In the genomic region with DNA sequence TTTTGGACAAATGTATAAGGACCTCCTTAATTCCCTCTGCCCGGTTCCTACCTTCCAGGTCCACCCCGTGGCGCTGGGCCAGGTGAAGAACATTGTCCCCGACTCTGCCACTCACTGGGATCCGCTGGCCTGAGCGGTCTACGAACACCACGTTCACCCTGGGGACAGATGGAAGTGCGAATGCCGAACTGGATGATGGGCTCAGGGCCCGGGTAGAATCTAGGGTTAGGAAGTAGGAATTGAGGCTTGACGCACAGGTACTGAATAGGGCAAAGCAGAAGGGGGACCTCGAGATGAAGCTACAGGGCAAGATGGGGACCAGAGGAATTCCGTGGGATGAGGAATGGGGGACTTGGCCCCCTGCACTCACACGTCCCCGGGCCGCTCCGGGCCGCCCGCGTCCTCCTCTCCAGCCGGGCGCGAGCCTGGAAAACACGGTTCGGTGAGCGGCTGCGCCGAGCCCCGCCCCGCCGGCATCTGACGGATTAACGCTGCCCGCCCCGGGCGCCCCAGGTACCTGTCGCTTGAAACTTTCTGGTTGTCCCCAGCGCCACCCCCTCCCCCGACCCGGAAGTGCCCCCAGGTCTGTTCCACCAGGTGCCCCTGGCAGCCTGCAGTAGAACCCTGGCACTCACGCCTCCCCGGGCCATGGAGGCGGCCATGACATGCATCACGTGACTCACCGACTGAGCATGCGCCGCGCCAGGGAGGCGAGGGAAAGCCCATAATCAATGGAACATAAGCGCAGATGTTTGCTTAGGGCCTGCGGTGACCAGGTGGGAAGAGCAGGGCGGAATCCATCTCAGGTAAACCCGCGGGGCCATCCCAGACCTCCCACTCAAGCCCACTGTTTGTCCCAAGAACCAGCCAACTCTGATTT, we compare ENCODE assay signal across 8 cellular contexts. TPM values are rescaled to one million over a fixed set of nuclear protein-coding genes. Genes with fewer than 3 reads are reported as not detected.
DNase-seq lines count a peak whose midpoint lies in the region; ATAC-seq, FAIRE-seq and TF ChIP-seq lines count a peak whose summit lies in the region.

A gene (minus strand): TSS at position 681 of the 880 bp plus-strand sequence. CDS start 19 bp downstream, at position 662.

- TF ChIP-seq EP300 in HepG2 (IDR thresholded peaks at IDR 0.05; ENCODE audit: low read depth in 2 of 2, low read length in 2 of 2) (no peak), HepG2 (CRISPR knock-in tag; IDR thresholded peaks at IDR 0.05; ENCODE audit: borderline replicate concordance) (no peak; the same call in 1 of the 2 replicates)

- peak within 1 kb of the TSS; percentile 88 for H3K4me3 Mint-ChIP-seq in dendritic cell treated with granulocyte-macrophage colony-stimulating factor and Interleukin-4, amounts not matched to agents 40 ng/mL and 50 ng/mL, for 4 days

- ATAC-seq in HG03354 (IDR thresholded peaks at IDR 0.05; ENCODE audit: poor library complexity, severe bottlenecking, unreplicated experiment) (peak; percentile 80), HepG2 (peak; percentile 85), GM21526 (IDR thresholded peaks at IDR 0.05; ENCODE audit: low FRiP score, unreplicated experiment) (no peak)

- H2AFZ ChIP-seq in HepG2 (ENCODE audit: low read length), result peak within 1 kb of the TSS; percentile 88

- H3K9ac ChIP-seq in HepG2 (ENCODE audit: insufficient read depth, low read depth, low read length), result peak within 1 kb of the TSS; percentile 82

- H3K27me3 Mint-ChIP-seq in dendritic cell treated with granulocyte-macrophage colony-stimulating factor and Interleukin-4, amounts not matched to agents 40 ng/mL and 50 ng/mL, for 4 days, result no peaks in the 10 kb centered on the region

- no peak for TF ChIP-seq CTCF in HepG2 (CRISPR knock-in tag; IDR thresholded peaks at IDR 0.05)

- no peaks in the 10 kb centered on the region; the same call in 1 of the 2 replicates for H4K20me1 ChIP-seq in HepG2 (ENCODE audit: insufficient read depth, low read length)

- no peaks in the 10 kb centered on the region for H3K9me3 Mint-ChIP-seq in dendritic cell treated with granulocyte-macrophage colony-stimulating factor and Interleukin-4, amounts not matched to agents 40 ng/mL and 50 ng/mL, for 4 days

- peaks cover 20% of the 10 kb centered on the region for H3K4me1 Mint-ChIP-seq in dendritic cell treated with granulocyte-macrophage colony-stimulating factor and Interleukin-4, amounts not matched to agents 40 ng/mL and 50 ng/mL, for 4 days (ENCODE audit: low read depth)

- H3K79me2 ChIP-seq in HepG2 (ENCODE audit: insufficient read depth, low read length), result peaks cover 5% of the 10 kb centered on the region

- peak; percentile 93 for TF ChIP-seq POLR2A in GM12891 (IDR thresholded peaks at IDR 0.05; ENCODE audit: low read depth, low read length)
- TF ChIP-seq POLR2A in HepG2 (IDR thresholded peaks at IDR 0.05; ENCODE audit: insufficient read depth in 1 of 2, low read depth in 2 of 2, low read length in 2 of 2), result peak; percentile 59 to 87

- TSS peak; percentile 48 for BruUV-seq in HepG2 (replicated peaks; lab: Mats Ljungman, UMichigan)

- intact Hi-C loops in dendritic cell treated with granulocyte-macrophage colony-stimulating factor and Interleukin-4, amounts not matched to agents 40 ng/mL and 50 ng/mL, for 4 days (cut with micrococcal nuclease), result no loop called here
- intact Hi-C loops in HepG2 (cut with micrococcal nuclease; ENCODE audit: unreplicated experiment), result no loop called here

- TF ChIP-seq RAD21 in HepG2 (CRISPR knock-in tag; IDR thresholded peaks at IDR 0.05), result peak; percentile 19

- H3K27ac Mint-ChIP-seq in dendritic cell treated with granulocyte-macrophage colony-stimulating factor and Interleukin-4, amounts not matched to agents 40 ng/mL and 50 ng/mL, for 4 days, result peak within 1 kb of the TSS; percentile 63

- H3K9me3 ChIP-seq in HepG2 (ENCODE audit: low read length), result no peaks in the 10 kb centered on the region

- H3K27ac ChIP-seq in HepG2 (ENCODE audit: extremely low read length, insufficient read depth, low read length), result peak within 1 kb of the TSS; percentile 61

- FAIRE-seq in GM12891 (lab: Jason Lieb, UNC), result peak; percentile 96
- peak; percentile 42 for FAIRE-seq in HepG2 (lab: Jason Lieb, UNC)

- peaks cover 17% of the 10 kb centered on the region for H3K4me1 ChIP-seq in HepG2 (ENCODE audit: insufficient read depth, low read length)

- H3K4me3 ChIP-seq in HepG2 (replicated peaks in 1 of 3; ENCODE audit: insufficient read depth in 1 of 3, low read depth in 2 of 3, low read length in 3 of 3), result peak within 1 kb of the TSS; percentile 62 to 91 (median 76)

- H3K4me2 ChIP-seq in HepG2 (ENCODE audit: low read depth, low read length), result peak within 1 kb of the TSS; percentile 88

- POLR2A ChIA-PET in HepG2 (lab: Yijun Ruan, JAX), result interaction anchor here (1.0 to 5.1 kb wide), 7 partner anchors 18 to 65 kb away, joined by 3 to 24 read pairs (median 3); a partner anchor contains a TSS

- DNase-seq in GM12891 (ENCODE audit: insufficient read length, low spot score) (peak; percentile 96), NCI-H526 treated with DMSO at 0.1 percent for 48 hours (lab: John Stamatoyannopoulos, UW) (peak; percentile 63), HepG2 (ENCODE audit: low spot score) (peak; percentile 83)
- DNase-seq in activated CD4-positive, alpha-beta T cell treated with anti-CD3 and anti-CD28 coated beads, Interleukin-2, amount 50 U/mL, for 1 hour, result peak; percentile 93
- peak; percentile 88 for DNase-seq in stimulated activated CD4-positive, alpha-beta T cell treated with anti-CD3 and anti-CD28 coated beads, Interleukin-2, amount 100 ng/mL, for 4 hours (ENCODE audit: low read depth)

- WGBS in HepG2 (ENCODE audit: low lambda C conversion rate), result 2% methylated on average over 33 of the region's 55 CpGs

- H3K36me3 Mint-ChIP-seq in dendritic cell treated with granulocyte-macrophage colony-stimulating factor and Interleukin-4, amounts not matched to agents 40 ng/mL and 50 ng/mL, for 4 days (ENCODE audit: low read depth), result peaks cover 71% of the 10 kb centered on the region

- CTCF ChIA-PET in HepG2 (lab: Yijun Ruan, JAX; ENCODE audit: low intra/inter-chr PET ratio, low total read pairs), result no interaction called here

- H3K27me3 ChIP-seq in HepG2 (ENCODE audit: control insufficient read depth in 1 of 2, insufficient read depth in 2 of 2, low read length in 2 of 2), result no peaks in the 10 kb centered on the region; a peak in 2 of 5 replicates

- H3K36me3 ChIP-seq in HepG2 (replicated peaks in 1 of 2; ENCODE audit: control insufficient read depth in 1 of 2, insufficient read depth in 2 of 2, low read length in 2 of 2), result peaks cover 11 to 29% of the 10 kb centered on the region in 2 experiments

- in situ Hi-C loops in HepG2 (cut with HindIII; ENCODE audit: extremely low pct_ligation_motif_present, low pct_unique_long_range_greater_than_20kb), result no loop called here

TF ChIP-seq in GM12891, 5 proteins besides CTCF, POLR2A, EP300 and RAD21:
- TF ChIP-seq SPI1 (IDR thresholded peaks at IDR 0.05; ENCODE audit: low read depth, low read length) (no peak), POU2F2 (IDR thresholded peaks at IDR 0.05; ENCODE audit: low read depth, low read length) (peak; percentile 83), TAF1 (IDR thresholded peaks at IDR 0.05; ENCODE audit: low read depth, low read length) (peak; percentile 75), PAX5 (IDR thresholded peaks at IDR 0.05; ENCODE audit: insufficient read depth, low read length, severe bottlenecking) (no peak), POLR2AphosphoS5 (IDR thresholded peaks at IDR 0.05; ENCODE audit: low read depth, low read length) (peak; percentile 96)
TF ChIP-seq in GM12891: peak in this region for 3.

TF ChIP-seq in HepG2, 621 proteins besides CTCF, POLR2A, EP300 and RAD21 (continues in another document):
- TF ChIP-seq KDM4B (CRISPR knock-in tag; IDR thresholded peaks at IDR 0.05) (peak; percentile 50; the same call in 1 of the 2 replicates), HOXA3 (CRISPR knock-in tag; IDR thresholded peaks at IDR 0.05) (peak; percentile 62; the same call in 1 of the 2 replicates), MXI1 (IDR thresholded peaks at IDR 0.05; ENCODE audit: borderline replicate concordance, low read depth, low read length) (peak; percentile 100)
- TF ChIP-seq, protein P1, sequence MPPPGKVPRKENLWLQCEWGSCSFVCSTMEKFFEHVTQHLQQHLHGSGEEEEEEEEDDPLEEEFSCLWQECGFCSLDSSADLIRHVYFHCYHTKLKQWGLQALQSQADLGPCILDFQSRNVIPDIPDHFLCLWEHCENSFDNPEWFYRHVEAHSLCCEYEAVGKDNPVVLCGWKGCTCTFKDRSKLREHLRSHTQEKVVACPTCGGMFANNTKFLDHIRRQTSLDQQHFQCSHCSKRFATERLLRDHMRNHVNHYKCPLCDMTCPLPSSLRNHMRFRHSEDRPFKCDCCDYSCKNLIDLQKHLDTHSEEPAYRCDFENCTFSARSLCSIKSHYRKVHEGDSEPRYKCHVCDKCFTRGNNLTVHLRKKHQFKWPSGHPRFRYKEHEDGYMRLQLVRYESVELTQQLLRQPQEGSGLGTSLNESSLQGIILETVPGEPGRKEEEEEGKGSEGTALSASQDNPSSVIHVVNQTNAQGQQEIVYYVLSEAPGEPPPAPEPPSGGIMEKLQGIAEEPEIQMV (CRISPR knock-in tag; IDR thresholded peaks at IDR 0.05; ENCODE audit: low read depth), result peak; percentile 20; the same call in 1 of the 2 replicates

RNA-seq across cellular contexts. Expression of the gene that starts here (rescaled TPM):
- polyA plus RNA-seq in GM12891 (2012; ENCODE audit: low read depth, missing spikeins), result 10.7 TPM
- 21.0 and 22.6 TPM in 2 replicates for total RNA-seq in HepG2 (2016; rRNA removed; fragmentation: Illumina TruSeq; extraction: Trizol)
- total RNA-seq in HepG2 (2016; cell fraction: cytosol; rRNA removed; fragmentation: Illumina TruSeq; extraction: Trizol; ENCODE audit: low read depth), result 19.4 and 21.0 TPM in 2 replicates
- 19.6 and 21.9 TPM in 2 replicates for total RNA-seq in HepG2 (2016; cell fraction: insoluble cytoplasmic fraction; rRNA removed; fragmentation: Illumina TruSeq; extraction: Trizol)
- total RNA-seq in HepG2 (2016; cell fraction: membrane; rRNA removed; fragmentation: Illumina TruSeq; extraction: Trizol), result 26.6 and 29.0 TPM in 2 replicates
- total RNA-seq in HepG2 (2016; cell fraction: nucleus; rRNA removed; fragmentation: Illumina TruSeq; extraction: Trizol), result 10.0 and 11.9 TPM in 2 replicates
- polyA plus RNA-seq in HepG2 (2011; rRNA removed), result 24.7 and 27.8 TPM in 2 replicates
- 16.9 and 23.1 TPM in 2 replicates for polyA plus RNA-seq in HepG2 (2011; cell fraction: cytosol; rRNA removed)
- polyA plus RNA-seq in HepG2 (2011; cell fraction: nucleus; rRNA removed), result 41.9 and 53.1 TPM in 2 replicates
- polyA plus RNA-seq in HepG2 (2012), result 9.2 and 16.3 TPM in 2 replicates
- 23.2 and 31.5 TPM in 2 replicates for polyA plus RNA-seq in HepG2 (2016; cell fraction: cytosol; fragmentation: Illumina TruSeq; extraction: Trizol; ENCODE audit: low read depth)
- 24.7 and 26.8 TPM in 2 replicates for polyA plus RNA-seq in HepG2 (2016; cell fraction: insoluble cytoplasmic fraction; fragmentation: Illumina TruSeq; extraction: Trizol; ENCODE audit: low read depth)
- polyA plus RNA-seq in HepG2 (2016; cell fraction: membrane; fragmentation: Illumina TruSeq; extraction: Trizol; ENCODE audit: low read depth), result 26.3 and 32.9 TPM in 2 replicates
- 34.9 and 35.0 TPM in 2 replicates for polyA plus RNA-seq in HepG2 (2016; cell fraction: nucleus; fragmentation: Illumina TruSeq; extraction: Trizol; ENCODE audit: insufficient read depth, low read depth)
- polyA minus RNA-seq in HepG2 (2011; rRNA and poly(A)+ RNA removed; ENCODE audit: low replicate concordance), result 15.1 and 48.5 TPM in 2 replicates
- 2.3 and 2.8 TPM in 2 replicates for polyA minus RNA-seq in HepG2 (2011; cell fraction: cytosol; rRNA and poly(A)+ RNA removed)
- 6.7 and 6.8 TPM in 2 replicates for polyA minus RNA-seq in HepG2 (2011; cell fraction: nucleus; rRNA and poly(A)+ RNA removed)
